Comparison of ENCODE assay signal across 8 cellular contexts in the genomic region with DNA sequence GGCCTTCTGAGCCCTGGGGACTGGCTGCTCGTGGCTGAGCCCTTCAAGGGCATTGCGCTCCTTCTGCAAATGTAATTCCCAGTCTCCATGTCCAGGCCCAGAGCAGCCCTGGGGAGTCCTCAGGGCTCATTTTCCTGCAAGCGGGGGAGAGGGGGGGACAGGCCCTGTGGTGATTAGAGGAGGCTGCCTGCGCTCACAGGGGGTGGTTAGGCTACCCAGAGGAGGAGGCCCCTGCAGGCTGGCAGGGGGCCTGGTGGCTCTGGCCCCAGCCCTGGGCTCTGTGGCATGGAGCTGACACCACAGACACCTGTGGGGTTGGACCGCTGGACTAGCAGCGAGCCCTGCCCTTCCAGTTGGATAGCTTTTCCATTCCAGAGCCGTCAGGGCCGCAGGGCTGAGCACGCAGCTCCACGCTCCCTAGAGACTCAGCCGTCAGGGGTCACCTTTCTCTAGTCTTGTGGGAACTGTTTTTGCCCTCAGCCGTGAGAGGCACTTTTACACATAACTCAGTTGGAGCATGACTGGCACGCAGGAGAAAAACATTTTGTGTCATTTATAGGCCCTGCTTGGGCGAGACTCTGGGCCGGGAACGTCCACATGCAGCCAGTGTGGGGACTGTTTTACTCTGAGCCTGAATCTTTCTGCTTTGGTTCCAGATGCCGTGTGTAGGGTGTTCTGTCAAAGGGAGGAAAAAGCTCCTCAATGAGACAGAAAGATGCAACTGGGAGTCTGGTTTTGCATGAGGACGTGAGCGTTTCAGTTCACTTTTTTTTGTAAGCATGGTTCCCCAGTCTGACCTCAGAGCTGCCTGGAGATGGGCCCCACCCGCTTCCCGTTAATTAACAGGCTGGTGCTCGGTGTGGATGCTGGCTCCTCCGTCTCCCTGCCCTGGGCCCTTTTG. TPM values are rescaled to one million over a fixed set of nuclear protein-coding genes. Genes with fewer than 3 reads are reported as not detected.
DNase-seq lines count a peak whose midpoint lies in the region; ATAC-seq, FAIRE-seq and TF ChIP-seq lines count a peak whose summit lies in the region.

No MANE protein-coding gene starts in this region.

- TF ChIP-seq RAD21 in HepG2 (CRISPR knock-in tag; IDR thresholded peaks at IDR 0.05), result no peak

- H4K20me1 ChIP-seq in HepG2 (ENCODE audit: insufficient read depth, low read length), result peaks cover 40% of the 10 kb centered on the region

- intact Hi-C loops in HepG2 (cut with micrococcal nuclease; ENCODE audit: unreplicated experiment), result loop anchor here (5.0 kb wide), 1 partner anchor 53 kb away; no protein-coding TSS in a partner anchor
- intact Hi-C loops in activated T-helper 1 cell treated with anti-CD3 and anti-CD28 coated beads, Interleukin-12 subunit alpha, Interleukin-12 subunit beta, Interleukin-2, Interleukin-4 antibody, amounts not matched to agents 30 ng/mL and 10 ng/mL and 1 ng/mL, durations not matched to agents 14 hours and 24 hours and 36 hours (cut with micrococcal nuclease), result no loop called here

- H3K27me3 ChIP-seq in HepG2 (ENCODE audit: control insufficient read depth in 1 of 2, insufficient read depth in 2 of 2, low read length in 2 of 2), result no peaks in the 10 kb centered on the region

- H3K27ac ChIP-seq in RWPE1 (peak overlapping the region; percentile 46), HepG2 (ENCODE audit: extremely low read length, insufficient read depth, low read length) (no peak overlapping the region)

- no TSS peak for BruUV-seq in HepG2 (replicated peaks; lab: Mats Ljungman, UMichigan)

- H3K4me1 ChIP-seq in HepG2 (ENCODE audit: insufficient read depth, low read length), result peaks cover 40% of the 10 kb centered on the region

- peaks cover 2% of the 10 kb centered on the region for H3K27me3 Mint-ChIP-seq in T-helper 2 cell treated with Interferon-gamma antibody and Interleukin-4, amounts not matched to agents 5 μg/mL and 100 μg/mL, for 36 hours (ENCODE audit: low read depth)
- H3K27me3 Mint-ChIP-seq in activated T-helper 1 cell treated with anti-CD3 and anti-CD28 coated beads, Interleukin-12 subunit alpha, Interleukin-12 subunit beta, Interleukin-2, Interleukin-4 antibody, amounts not matched to agents 30 ng/mL and 10 ng/mL and 1 ng/mL, durations not matched to agents 14 hours and 24 hours and 36 hours (ENCODE audit: insufficient read depth), result no peaks in the 10 kb centered on the region

- TF ChIP-seq CTCF in RWPE1 (conservative IDR thresholded peaks at IDR 0.05; ENCODE audit: low read depth) (no peak), HepG2 (CRISPR knock-in tag; IDR thresholded peaks at IDR 0.05) (no peak)

- in situ Hi-C loops in HepG2 (cut with HindIII; ENCODE audit: extremely low pct_ligation_motif_present, low pct_unique_long_range_greater_than_20kb), result no loop called here

- FAIRE-seq in HepG2 (lab: Jason Lieb, UNC), result no peak

- no peak overlapping the region for H3K4me3 Mint-ChIP-seq in T-helper 2 cell treated with Interferon-gamma antibody and Interleukin-4, amounts not matched to agents 5 μg/mL and 100 μg/mL, for 36 hours
- no peak overlapping the region for H3K4me3 Mint-ChIP-seq in activated T-helper 1 cell treated with anti-CD3 and anti-CD28 coated beads, Interleukin-12 subunit alpha, Interleukin-12 subunit beta, Interleukin-2, Interleukin-4 antibody, amounts not matched to agents 30 ng/mL and 10 ng/mL and 1 ng/mL, durations not matched to agents 14 hours and 24 hours and 36 hours

- H3K36me3 ChIP-seq in HepG2 (replicated peaks in 1 of 2; ENCODE audit: control insufficient read depth in 1 of 2, insufficient read depth in 2 of 2, low read length in 2 of 2), result peaks cover 27 to 54% of the 10 kb centered on the region in 2 experiments; a peak in 4 of 5 replicates

- POLR2A ChIA-PET in RWPE1 (lab: Yijun Ruan, JAX; ENCODE audit: low non-redundant PET) (no interaction called here), HepG2 (lab: Yijun Ruan, JAX) (no interaction called here)

- H3K79me2 ChIP-seq in HepG2 (ENCODE audit: insufficient read depth, low read length), result peaks cover 8% of the 10 kb centered on the region

- H3K9me3 ChIP-seq in HepG2 (ENCODE audit: low read length), result no peaks in the 10 kb centered on the region

- peak; percentile 73 for ATAC-seq in HG02763 (IDR thresholded peaks at IDR 0.05; ENCODE audit: unreplicated experiment)
- no peak for ATAC-seq in HepG2
- no peak for ATAC-seq in left lobe of liver

- H3K9ac ChIP-seq in HepG2 (ENCODE audit: insufficient read depth, low read depth, low read length), result no peak overlapping the region

- no peak overlapping the region for H2AFZ ChIP-seq in HepG2 (ENCODE audit: low read length)

- no peaks in the 10 kb centered on the region for H3K36me3 Mint-ChIP-seq in T-helper 2 cell treated with Interferon-gamma antibody and Interleukin-4, amounts not matched to agents 5 μg/mL and 100 μg/mL, for 36 hours (ENCODE audit: low read depth)
- H3K36me3 Mint-ChIP-seq in activated T-helper 1 cell treated with anti-CD3 and anti-CD28 coated beads, Interleukin-12 subunit alpha, Interleukin-12 subunit beta, Interleukin-2, Interleukin-4 antibody, amounts not matched to agents 30 ng/mL and 10 ng/mL and 1 ng/mL, durations not matched to agents 14 hours and 24 hours and 36 hours (ENCODE audit: low read depth), result peaks cover 8% of the 10 kb centered on the region

- H3K4me2 ChIP-seq in HepG2 (ENCODE audit: low read depth, low read length), result no peak overlapping the region

- CTCF ChIA-PET in RWPE1 (lab: Yijun Ruan, JAX) (interaction anchor here (1.0 kb wide), 1 partner anchor 14 kb away, joined by 3 read pairs; no protein-coding TSS in a partner anchor), HepG2 (lab: Yijun Ruan, JAX; ENCODE audit: low intra/inter-chr PET ratio, low total read pairs) (no interaction called here)

- TF ChIP-seq EP300 in HepG2 (IDR thresholded peaks at IDR 0.05; ENCODE audit: low read depth in 2 of 2, low read length in 2 of 2) (no peak), HepG2 (CRISPR knock-in tag; IDR thresholded peaks at IDR 0.05; ENCODE audit: borderline replicate concordance) (no peak)

- no peak for DNase-seq in RWPE1 (ENCODE audit: low spot score)
- DNase-seq in HepG2 (ENCODE audit: low spot score), result no peak
- no peak for DNase-seq in left lobe of liver (ENCODE audit: low spot score)
- no peak for DNase-seq in HuH-7.5 (ENCODE audit: low spot score)
- no peak for DNase-seq in T-helper 2 cell treated with Interferon-gamma antibody and Interleukin-4, amounts not matched to agents 5 μg/mL and 100 μg/mL, for 36 hours (ENCODE audit: low spot score)
- DNase-seq in activated T-helper 1 cell treated with anti-CD3 and anti-CD28 coated beads, Interleukin-12 subunit alpha, Interleukin-12 subunit beta, Interleukin-2, Interleukin-4 antibody, amounts not matched to agents 30 ng/mL and 10 ng/mL and 1 ng/mL, durations not matched to agents 14 hours and 24 hours and 36 hours (ENCODE audit: low spot score), result no peak

- H3K4me1 Mint-ChIP-seq in T-helper 2 cell treated with Interferon-gamma antibody and Interleukin-4, amounts not matched to agents 5 μg/mL and 100 μg/mL, for 36 hours (ENCODE audit: low read depth), result no peaks in the 10 kb centered on the region
- no peaks in the 10 kb centered on the region for H3K4me1 Mint-ChIP-seq in activated T-helper 1 cell treated with anti-CD3 and anti-CD28 coated beads, Interleukin-12 subunit alpha, Interleukin-12 subunit beta, Interleukin-2, Interleukin-4 antibody, amounts not matched to agents 30 ng/mL and 10 ng/mL and 1 ng/mL, durations not matched to agents 14 hours and 24 hours and 36 hours (ENCODE audit: low read depth)

- WGBS in HepG2 (ENCODE audit: low lambda C conversion rate), result 96% methylated on average over 14 of the region's 23 CpGs

- no peak overlapping the region for H3K27ac Mint-ChIP-seq in T-helper 2 cell treated with Interferon-gamma antibody and Interleukin-4, amounts not matched to agents 5 μg/mL and 100 μg/mL, for 36 hours
- no peak overlapping the region for H3K27ac Mint-ChIP-seq in activated T-helper 1 cell treated with anti-CD3 and anti-CD28 coated beads, Interleukin-12 subunit alpha, Interleukin-12 subunit beta, Interleukin-2, Interleukin-4 antibody, amounts not matched to agents 30 ng/mL and 10 ng/mL and 1 ng/mL, durations not matched to agents 14 hours and 24 hours and 36 hours

- TF ChIP-seq POLR2A in GM18526 (IDR thresholded peaks at IDR 0.05; ENCODE audit: extremely low read depth, insufficient read length) (peak; percentile 26), HepG2 (IDR thresholded peaks at IDR 0.05; ENCODE audit: insufficient read depth in 1 of 2, low read depth in 2 of 2, low read length in 2 of 2) (no peak)

- no peaks in the 10 kb centered on the region for H3K9me3 Mint-ChIP-seq in T-helper 2 cell treated with Interferon-gamma antibody and Interleukin-4, amounts not matched to agents 5 μg/mL and 100 μg/mL, for 36 hours
- H3K9me3 Mint-ChIP-seq in activated T-helper 1 cell treated with anti-CD3 and anti-CD28 coated beads, Interleukin-12 subunit alpha, Interleukin-12 subunit beta, Interleukin-2, Interleukin-4 antibody, amounts not matched to agents 30 ng/mL and 10 ng/mL and 1 ng/mL, durations not matched to agents 14 hours and 24 hours and 36 hours, result no peaks in the 10 kb centered on the region

- no peak overlapping the region for H3K4me3 ChIP-seq in HepG2 (replicated peaks in 1 of 3; ENCODE audit: insufficient read depth in 1 of 3, low read depth in 2 of 3, low read length in 3 of 3)

RNA-seq across cellular contexts. Expression of gene LRP5, which starts 58.1 kb away (rescaled TPM):
- total RNA-seq in HepG2 (2016; rRNA removed; fragmentation: Illumina TruSeq; extraction: Trizol) (23.6 and 40.4 TPM in 2 replicates), left lobe of liver (114 TPM)
- total RNA-seq in HepG2 (2016; cell fraction: cytosol; rRNA removed; fragmentation: Illumina TruSeq; extraction: Trizol; ENCODE audit: low read depth), result 19.7 and 22.6 TPM in 2 replicates
- total RNA-seq in HepG2 (2016; cell fraction: insoluble cytoplasmic fraction; rRNA removed; fragmentation: Illumina TruSeq; extraction: Trizol), result 17.6 and 41.1 TPM in 2 replicates
- 27.9 and 29.7 TPM in 2 replicates for total RNA-seq in HepG2 (2016; cell fraction: membrane; rRNA removed; fragmentation: Illumina TruSeq; extraction: Trizol)
- 50.9 and 60.6 TPM in 2 replicates for total RNA-seq in HepG2 (2016; cell fraction: nucleus; rRNA removed; fragmentation: Illumina TruSeq; extraction: Trizol)
- 64.0 and 83.4 TPM in 2 replicates for polyA plus RNA-seq in HepG2 (2011; rRNA removed)
- 37.9 and 59.3 TPM in 2 replicates for polyA plus RNA-seq in HepG2 (2011; cell fraction: cytosol; rRNA removed)
- polyA plus RNA-seq in HepG2 (2011; cell fraction: nucleus; rRNA removed), result 131 and 158 TPM in 2 replicates
- 80.7 and 119 TPM in 2 replicates for polyA plus RNA-seq in HepG2 (2012)
- 10.8 and 12.1 TPM in 2 replicates for polyA plus RNA-seq in HepG2 (2016; cell fraction: cytosol; fragmentation: Illumina TruSeq; extraction: Trizol; ENCODE audit: low read depth)
- 25.6 and 36.8 TPM in 2 replicates for polyA plus RNA-seq in HepG2 (2016; cell fraction: insoluble cytoplasmic fraction; fragmentation: Illumina TruSeq; extraction: Trizol; ENCODE audit: low read depth)
- 20.7 and 25.9 TPM in 2 replicates for polyA plus RNA-seq in HepG2 (2016; cell fraction: membrane; fragmentation: Illumina TruSeq; extraction: Trizol; ENCODE audit: low read depth)
- polyA plus RNA-seq in HepG2 (2016; cell fraction: nucleus; fragmentation: Illumina TruSeq; extraction: Trizol; ENCODE audit: insufficient read depth, low read depth), result 130 and 133 TPM in 2 replicates
- polyA minus RNA-seq in HepG2 (2011; rRNA and poly(A)+ RNA removed; ENCODE audit: low replicate concordance), result 49.7 and 219 TPM in 2 replicates
- polyA minus RNA-seq in HepG2 (2011; cell fraction: cytosol; rRNA and poly(A)+ RNA removed), result 75.4 and 75.5 TPM in 2 replicates
- 58.3 and 59.0 TPM in 2 replicates for polyA minus RNA-seq in HepG2 (2011; cell fraction: nucleus; rRNA and poly(A)+ RNA removed)
- 21.4 and 23.9 TPM in 2 replicates for total RNA-seq in activated T-helper 1 cell treated with anti-CD3 and anti-CD28 coated beads, Interleukin-12 subunit alpha, Interleukin-12 subunit beta, Interleukin-2, Interleukin-4 antibody, amounts not matched to agents 30 ng/mL and 10 ng/mL and 1 ng/mL, durations not matched to agents 14 hours and 24 hours and 36 hours
